12 cellular contexts compared by ENCODE assay signal in the genomic region with DNA sequence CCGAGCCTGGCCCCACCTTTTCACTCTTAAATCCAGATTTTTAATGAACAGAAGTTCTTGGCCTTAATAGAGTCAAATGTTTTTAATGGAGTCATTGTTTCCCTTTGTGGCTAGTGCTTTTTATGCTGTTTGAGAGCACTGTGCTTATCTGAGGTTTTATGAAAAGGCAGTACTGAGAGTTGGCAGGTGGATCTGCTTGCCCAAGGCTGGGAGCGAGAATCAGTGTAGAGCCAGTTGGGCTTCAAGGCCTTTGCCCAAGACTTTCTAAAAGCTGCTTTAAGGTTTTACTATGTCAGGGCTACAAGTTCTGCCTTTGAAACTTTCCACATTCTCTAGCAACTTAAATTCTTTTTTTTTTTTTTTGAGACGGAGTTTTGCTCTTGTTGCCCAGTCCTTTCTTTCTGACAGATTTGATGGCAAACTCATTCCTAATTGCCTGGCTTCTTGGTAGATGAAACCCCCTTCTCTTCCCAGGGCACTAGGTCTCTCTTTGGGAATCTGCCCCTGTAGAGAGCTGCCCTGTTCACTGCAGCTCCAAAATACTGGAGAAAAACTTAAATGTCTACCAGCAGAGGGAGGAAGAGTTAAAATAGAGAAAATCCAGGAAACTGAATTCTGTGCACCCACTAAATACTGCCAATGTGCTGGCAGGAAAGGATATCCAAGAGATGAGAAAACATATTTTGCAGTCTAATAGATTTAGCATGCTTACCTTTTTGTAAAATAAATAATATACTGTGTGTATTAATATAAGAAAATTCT. TPM values are rescaled to one million over a fixed set of nuclear protein-coding genes. Genes with fewer than 3 reads are reported as not detected.
DNase-seq lines count a peak whose midpoint lies in the region; ATAC-seq and TF ChIP-seq lines count a peak whose summit lies in the region.
"Had no signal": no experiment of that assay in that cellular context is flagged by ENCODE, and none has a peak within 500 bp of the region (broad histone marks: within the 10 kb centered on the region; RNA-seq: fewer than 3 reads in every experiment).

No MANE protein-coding gene starts in this region.

- H3K27me3 Mint-ChIP-seq in effector memory CD8-positive, alpha-beta T cell = peaks cover 13 to 17% of the 10 kb centered on the region in 2 donors

- peak; percentile 16 to 49 for TF ChIP-seq RAD21 in liver (IDR thresholded peaks at IDR 0.05)

- 63% methylated on average over 3 of the region's 3 CpGs for WGBS in liver

- peaks cover 3 to 4% of the 10 kb centered on the region in 2 donors for H3K4me1 Mint-ChIP-seq in effector memory CD8-positive, alpha-beta T cell (ENCODE audit: low read depth in 2 of 2)

- H3K4me1 ChIP-seq in liver (ENCODE audit: control insufficient read depth in 4 of 4, insufficient read depth in 4 of 4, low read length in 3 of 4) (no peaks in the 10 kb centered on the region), mucosa of descending colon (ENCODE audit: low read depth) (no peaks in the 10 kb centered on the region)

- ATAC-seq in effector memory CD8-positive, alpha-beta T cell (replicated peaks) = no peak
- ATAC-seq in mucosa of descending colon = no peak
- ATAC-seq: right cardiac atrium had no signal

- no peaks in the 10 kb centered on the region for H3K36me3 Mint-ChIP-seq in effector memory CD8-positive, alpha-beta T cell (ENCODE audit: insufficient read depth)

- no peak for DNase-seq in AG09319 (ENCODE audit: extremely low read depth, low read depth)
- peak; percentile 13 for DNase-seq in HT1080 (ENCODE audit: low read depth)
- peak; percentile 39 to 40 for DNase-seq in T47D (ENCODE audit: low read depth in 1 of 2, low spot score in 1 of 2)
- no peak for DNase-seq in GDM1 (lab: John Stamatoyannopoulos, UW)
- DNase-seq in HUDEP-2 (lab: John Stamatoyannopoulos, UW; ENCODE audit: unreplicated experiment in 76 of 76) = no peak
- no peak for DNase-seq in effector memory CD8-positive, alpha-beta T cell
- DNase-seq in mucosa of descending colon = no peak
- DNase-seq: effector CD4-positive, alpha-beta T cell; islet precursor cell; right cardiac atrium; T-helper 9 cell had no signal

- no peaks in the 10 kb centered on the region for H3K27me3 ChIP-seq in liver (ENCODE audit: control insufficient read depth in 4 of 4, insufficient read depth in 4 of 4, low read length in 3 of 4)

- no peaks in the 10 kb centered on the region for H3K9me3 ChIP-seq in liver (ENCODE audit: control insufficient read depth in 4 of 4, low read length in 3 of 4)
- H3K9me3 ChIP-seq in mucosa of descending colon = no peaks in the 10 kb centered on the region

- peak; percentile 30 for TF ChIP-seq CTCF in AG09319 (IDR thresholded peaks at IDR 0.05; ENCODE audit: low read depth, low read length)
- no peak for TF ChIP-seq CTCF in liver (IDR thresholded peaks at IDR 0.05; ENCODE audit: low read depth, low read length, missing input control)
- no peak for TF ChIP-seq CTCF in mucosa of descending colon (IDR thresholded peaks at IDR 0.05)

- H3K9me3 Mint-ChIP-seq in effector memory CD8-positive, alpha-beta T cell = no peaks in the 10 kb centered on the region

- in situ Hi-C loops in T47D (cut with HindIII; ENCODE audit: low pct_unique_long_range_greater_than_20kb, low sequenced_read_pairs) = no loop called here

- H3K9ac ChIP-seq in liver (ENCODE audit: low read depth in 1 of 2, low read length in 2 of 2) = no peak overlapping the region

- H3K4me3 ChIP-seq in liver (ENCODE audit: low read depth in 1 of 3, low read length in 3 of 3) (no peak overlapping the region), mucosa of descending colon (no peak overlapping the region)

- H3K27ac ChIP-seq in liver (ENCODE audit: low read depth in 1 of 2, low read length in 2 of 2) = no peak overlapping the region

- H3K27ac Mint-ChIP-seq in effector memory CD8-positive, alpha-beta T cell = no peak overlapping the region

- no peak overlapping the region for H3K4me3 Mint-ChIP-seq in effector memory CD8-positive, alpha-beta T cell

- intact Hi-C loops in mucosa of descending colon (cut with DNase I, micrococcal nuclease) = no loop called here

- H3K36me3 ChIP-seq in liver (ENCODE audit: control insufficient read depth in 4 of 4, insufficient read depth in 3 of 4, low read depth in 1 of 4, low read length in 3 of 4) (no peaks in the 10 kb centered on the region), mucosa of descending colon (ENCODE audit: low read depth) (no peaks in the 10 kb centered on the region)

TF ChIP-seq in liver, 16 proteins besides CTCF, POLR2A, EP300 and RAD21:
- TF ChIP-seq NR2F2 (IDR thresholded peaks at IDR 0.05) (no peak), SP1 (IDR thresholded peaks at IDR 0.05) (no peak), RXRA (IDR thresholded peaks at IDR 0.05) (no peak), TAF1 (conservative IDR thresholded peaks at IDR 0.05) (no peak), JUND (IDR thresholded peaks at IDR 0.05) (no peak)
- TF ChIP-seq, protein P1, sequence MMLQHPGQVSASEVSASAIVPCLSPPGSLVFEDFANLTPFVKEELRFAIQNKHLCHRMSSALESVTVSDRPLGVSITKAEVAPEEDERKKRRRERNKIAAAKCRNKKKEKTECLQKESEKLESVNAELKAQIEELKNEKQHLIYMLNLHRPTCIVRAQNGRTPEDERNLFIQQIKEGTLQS (IDR thresholded peaks at IDR 0.05) = no peak
- TF ChIP-seq, protein P2, sequence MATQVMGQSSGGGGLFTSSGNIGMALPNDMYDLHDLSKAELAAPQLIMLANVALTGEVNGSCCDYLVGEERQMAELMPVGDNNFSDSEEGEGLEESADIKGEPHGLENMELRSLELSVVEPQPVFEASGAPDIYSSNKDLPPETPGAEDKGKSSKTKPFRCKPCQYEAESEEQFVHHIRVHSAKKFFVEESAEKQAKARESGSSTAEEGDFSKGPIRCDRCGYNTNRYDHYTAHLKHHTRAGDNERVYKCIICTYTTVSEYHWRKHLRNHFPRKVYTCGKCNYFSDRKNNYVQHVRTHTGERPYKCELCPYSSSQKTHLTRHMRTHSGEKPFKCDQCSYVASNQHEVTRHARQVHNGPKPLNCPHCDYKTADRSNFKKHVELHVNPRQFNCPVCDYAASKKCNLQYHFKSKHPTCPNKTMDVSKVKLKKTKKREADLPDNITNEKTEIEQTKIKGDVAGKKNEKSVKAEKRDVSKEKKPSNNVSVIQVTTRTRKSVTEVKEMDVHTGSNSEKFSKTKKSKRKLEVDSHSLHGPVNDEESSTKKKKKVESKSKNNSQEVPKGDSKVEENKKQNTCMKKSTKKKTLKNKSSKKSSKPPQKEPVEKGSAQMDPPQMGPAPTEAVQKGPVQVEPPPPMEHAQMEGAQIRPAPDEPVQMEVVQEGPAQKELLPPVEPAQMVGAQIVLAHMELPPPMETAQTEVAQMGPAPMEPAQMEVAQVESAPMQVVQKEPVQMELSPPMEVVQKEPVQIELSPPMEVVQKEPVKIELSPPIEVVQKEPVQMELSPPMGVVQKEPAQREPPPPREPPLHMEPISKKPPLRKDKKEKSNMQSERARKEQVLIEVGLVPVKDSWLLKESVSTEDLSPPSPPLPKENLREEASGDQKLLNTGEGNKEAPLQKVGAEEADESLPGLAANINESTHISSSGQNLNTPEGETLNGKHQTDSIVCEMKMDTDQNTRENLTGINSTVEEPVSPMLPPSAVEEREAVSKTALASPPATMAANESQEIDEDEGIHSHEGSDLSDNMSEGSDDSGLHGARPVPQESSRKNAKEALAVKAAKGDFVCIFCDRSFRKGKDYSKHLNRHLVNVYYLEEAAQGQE (IDR thresholded peaks at IDR 0.05) = no peak

RNA-seq across cellular contexts. Expression of a gene that starts 36.9 kb away (rescaled TPM):
- 0.05 TPM in 1 of 2 replicates, not detected in the other for total RNA-seq in HT1080 (2014; rRNA removed; shearing (Covaris generic))
- 0.38 and 0.85 TPM in 2 replicates for polyA plus RNA-seq in HT1080 (2015; cell fraction: cytosol; rRNA removed)
- 1.9 and 3.2 TPM in 2 replicates for polyA plus RNA-seq in HT1080 (2015; cell fraction: nucleus; rRNA removed)
- total RNA-seq in liver (1 to 10 TPM in 1 of 2 donors, under 1 TPM in 1; 0.42 to 3.7 TPM), mucosa of descending colon (10 to 100 TPM in 2 of 3 donors, 1 to 10 TPM in 1; 6.8 to 15.0 (median 14.2) TPM)
- 1 to 10 TPM; 1.2 to 2.9 TPM for polyA plus RNA-seq in liver

Comparison
In these comparisons a context has a peak if more than half of its experiments do, and no peak if none do; other contexts are left out.
1. DNase-seq: peak in HT1080 (single experiment) and T47D (2 of 2); none in AG09319 (single experiment), GDM1 (single experiment), HUDEP-2 (0 of 76), effector memory CD8-positive, alpha-beta T cell (0 of 3) and mucosa of descending colon (0 of 3).